ENCODE assay signal across 8 cellular contexts in genomic region chr6:32047855-32048766, GRCh38. TPM values are rescaled to one million over a fixed set of nuclear protein-coding genes. Genes with fewer than 3 reads are reported as not detected.
A peak's percentile ranks its signal among the peaks of the same experiment; 100 is the strongest.
DNase-seq lines count a peak whose midpoint lies in the region; ATAC-seq, FAIRE-seq and TF ChIP-seq lines count a peak whose summit lies in the region.

No MANE protein-coding gene starts in this region.

- H3K79me2 ChIP-seq in ACC112 (ENCODE audit: control insufficient read depth, insufficient read depth, low read length, unreplicated experiment): no peaks in the 10 kb centered on the region

- no peak overlapping the region for H3K27ac Mint-ChIP-seq in nephron progenitor cell
- H3K27ac Mint-ChIP-seq in stimulated activated naive CD8-positive, alpha-beta T cell treated with anti-CD3 and anti-CD28 coated beads, Interleukin-15, amount 100 ng/mL, for 72 hours: no peak overlapping the region

- H3K4me1 ChIP-seq in ACC112 (ENCODE audit: control insufficient read depth, insufficient read depth, low read length, unreplicated experiment) (peaks cover 28% of the 10 kb centered on the region), NT2/D1 (ENCODE audit: insufficient read depth, insufficient read length) (peaks cover 18% of the 10 kb centered on the region)

- H3K27me3 Mint-ChIP-seq in nephron progenitor cell (ENCODE audit: low read depth, poor library complexity): peaks cover 2% of the 10 kb centered on the region
- no peaks in the 10 kb centered on the region for H3K27me3 Mint-ChIP-seq in stimulated activated naive CD8-positive, alpha-beta T cell treated with anti-CD3 and anti-CD28 coated beads, Interleukin-15, amount 100 ng/mL, for 72 hours

- TF ChIP-seq CTCF in nephron progenitor cell (IDR thresholded peaks at IDR 0.05): peak; percentile 89

- H3K36me3 ChIP-seq in ACC112 (ENCODE audit: insufficient read depth, low read length) (no peaks in the 10 kb centered on the region), NT2/D1 (ENCODE audit: insufficient read depth, insufficient read length, low read length) (no peaks in the 10 kb centered on the region)

- H3K36me3 Mint-ChIP-seq in nephron progenitor cell (ENCODE audit: low read depth): no peaks in the 10 kb centered on the region

- no peak overlapping the region for H2AFZ ChIP-seq in ACC112 (ENCODE audit: low read length, unreplicated experiment)

- no peaks in the 10 kb centered on the region for H3K9me3 Mint-ChIP-seq in nephron progenitor cell
- H3K9me3 Mint-ChIP-seq in stimulated activated naive CD8-positive, alpha-beta T cell treated with anti-CD3 and anti-CD28 coated beads, Interleukin-15, amount 100 ng/mL, for 72 hours: no peaks in the 10 kb centered on the region

- no peak overlapping the region for H3K4me3 ChIP-seq in ACC112 (ENCODE audit: low read depth, low read length)
- no peak overlapping the region for H3K4me3 ChIP-seq in NT2/D1 (ENCODE audit: insufficient read length, low read depth)

- H3K27me3 ChIP-seq in ACC112 (ENCODE audit: insufficient read depth, low read length) (no peaks in the 10 kb centered on the region), NT2/D1 (ENCODE audit: insufficient read depth, insufficient read length) (no peaks in the 10 kb centered on the region)

- DNase-seq in GM12892 (ENCODE audit: insufficient read length): peak; percentile 61
- no peak for DNase-seq in NT2/D1 (ENCODE audit: low read depth, low spot score)
- DNase-seq in activated T-cell treated with anti-CD3 and anti-CD28 coated beads, Interleukin-2, amount 50 U/mL, for 1 hour: peak; percentile 76
- peak; percentile 45 for DNase-seq in fibroblast of gingiva (ENCODE audit: low read depth)
- peak; percentile 88 for DNase-seq in nephron progenitor cell
- DNase-seq in stimulated activated naive CD8-positive, alpha-beta T cell treated with anti-CD3 and anti-CD28 coated beads, Interleukin-15, amount 100 ng/mL, for 72 hours: peak; percentile 66 to 72
- DNase-seq in MV-4-11 (lab: John Stamatoyannopoulos, UW): no peak

- peak; percentile 33 for FAIRE-seq in GM12892 (lab: Jason Lieb, UNC)

- no peaks in the 10 kb centered on the region for H3K9me3 ChIP-seq in NT2/D1 (ENCODE audit: insufficient read depth, low read length)

- H3K27ac ChIP-seq in ACC112 (ENCODE audit: low read depth, low read length): peak overlapping the region; percentile 96

- H3K9ac ChIP-seq in NT2/D1 (ENCODE audit: insufficient read length, low read depth): peak overlapping the region; percentile 56

- peaks cover 64% of the 10 kb centered on the region for H3K4me1 Mint-ChIP-seq in nephron progenitor cell
- H3K4me1 Mint-ChIP-seq in stimulated activated naive CD8-positive, alpha-beta T cell treated with anti-CD3 and anti-CD28 coated beads, Interleukin-15, amount 100 ng/mL, for 72 hours: peaks cover 8% of the 10 kb centered on the region

- H3K4me3 Mint-ChIP-seq in nephron progenitor cell: peak overlapping the region; percentile 10
- H3K4me3 Mint-ChIP-seq in stimulated activated naive CD8-positive, alpha-beta T cell treated with anti-CD3 and anti-CD28 coated beads, Interleukin-15, amount 100 ng/mL, for 72 hours: no peak overlapping the region

- ATAC-seq in stimulated activated naive CD8-positive, alpha-beta T cell treated with anti-CD3 and anti-CD28 coated beads, Interleukin-15, amount 100 ng/mL, for 72 hours: peak; percentile 81

- no peak for TF ChIP-seq POLR2A in GM12892 (IDR thresholded peaks at IDR 0.05; ENCODE audit: low read depth, low read length)

RNA-seq across cellular contexts. Expression of gene CYP21A2, which starts 9.9 kb away (rescaled TPM):
- polyA plus RNA-seq in GM12892 (2012; ENCODE audit: missing spikeins): not detected

RNA-seq across cellular contexts. Expression of gene C4B, which starts 33.5 kb away (rescaled TPM):
- polyA plus RNA-seq in GM12892 (2012; ENCODE audit: missing spikeins): 2.1 TPM

Comparison
In these comparisons a context has a peak if more than half of its experiments do, and no peak if none do; other contexts are left out.
1. DNase-seq: peak in GM12892 (single experiment), activated T-cell treated with anti-CD3 and anti-CD28 coated beads, Interleukin-2, amount 50 U/mL, for 1 hour (single experiment), fibroblast of gingiva (single experiment), nephron progenitor cell (single experiment) and stimulated activated naive CD8-positive, alpha-beta T cell treated with anti-CD3 and anti-CD28 coated beads, Interleukin-15, amount 100 ng/mL, for 72 hours (2 of 2); none in NT2/D1 (single experiment) and MV-4-11 (single experiment).